12 cellular contexts compared by ENCODE assay signal in the genomic region with DNA sequence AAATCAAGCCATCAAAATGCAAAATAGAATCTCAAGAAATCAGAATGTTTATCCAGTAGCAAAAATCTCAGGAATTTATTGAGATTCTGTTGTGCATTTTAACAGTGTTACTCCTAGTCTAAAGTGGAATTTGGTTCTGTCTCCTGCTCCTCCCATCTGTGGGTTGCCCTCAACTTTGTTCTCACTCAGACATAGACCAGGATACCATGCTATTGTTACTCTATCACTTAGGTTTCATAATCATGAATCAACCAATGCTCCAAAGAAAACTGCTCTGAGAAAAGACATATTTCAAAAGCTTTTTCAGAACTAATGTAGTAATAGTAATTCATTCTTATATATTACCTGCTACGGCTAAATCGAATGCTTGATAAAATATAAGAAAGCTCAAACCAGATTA.
"Had no signal": no experiment of that assay in that cellular context is flagged by ENCODE, and none has a peak within 500 bp of the region (broad histone marks: within the 10 kb centered on the region; RNA-seq: fewer than 3 reads in every experiment).

No MANE protein-coding gene starts in this region.

- H3K4me1 Mint-ChIP-seq: stimulated activated effector memory CD8-positive, alpha-beta T cell treated with anti-CD3 and anti-CD28 coated beads, Interleukin-12 subunit alpha, Interleukin-12 subunit beta, amount 100 ng/mL, for 72 hours had no signal

- H3K27ac ChIP-seq: brain microvascular endothelial cell, dorsolateral prefrontal cortex, gastrocnemius medialis, right atrium auricular region, uterus had no signal

- H3K4me3 ChIP-seq: dorsolateral prefrontal cortex, gastrocnemius medialis, right atrium auricular region, tibial artery, uterus had no signal

- H3K4me3 Mint-ChIP-seq: mesothelial cell of epicardium; stimulated activated effector memory CD8-positive, alpha-beta T cell treated with anti-CD3 and anti-CD28 coated beads, Interleukin-12 subunit alpha, Interleukin-12 subunit beta, amount 100 ng/mL, for 72 hours had no signal

- H3K36me3 ChIP-seq: brain microvascular endothelial cell, right atrium auricular region, tibial artery, uterus had no signal

- H3K27ac Mint-ChIP-seq: mesothelial cell of epicardium; stimulated activated effector memory CD8-positive, alpha-beta T cell treated with anti-CD3 and anti-CD28 coated beads, Interleukin-12 subunit alpha, Interleukin-12 subunit beta, amount 100 ng/mL, for 72 hours had no signal

- H3K36me3 Mint-ChIP-seq: mesothelial cell of epicardium; stimulated activated effector memory CD8-positive, alpha-beta T cell treated with anti-CD3 and anti-CD28 coated beads, Interleukin-12 subunit alpha, Interleukin-12 subunit beta, amount 100 ng/mL, for 72 hours had no signal

- ATAC-seq: esophagus mucosa; gastrocnemius medialis; stimulated activated effector memory CD8-positive, alpha-beta T cell treated with anti-CD3 and anti-CD28 coated beads, Interleukin-12 subunit alpha, Interleukin-12 subunit beta, amount 100 ng/mL, for 72 hours had no signal

- H3K9me3 ChIP-seq: gastrocnemius medialis, right atrium auricular region, tibial artery, uterus had no signal

- DNase-seq: activated naive CD4-positive, alpha-beta T cell treated with anti-CD3 and anti-CD28 coated beads, Interleukin-2, amount 50 U/mL, for 16 hours; amniotic stem cell; brain microvascular endothelial cell; dorsolateral prefrontal cortex; gastrocnemius medialis; kidney glomerular epithelial cell; tibial artery; uterus had no signal
